Comparison of ENCODE assay signal across 19 cellular contexts in the genomic region with DNA sequence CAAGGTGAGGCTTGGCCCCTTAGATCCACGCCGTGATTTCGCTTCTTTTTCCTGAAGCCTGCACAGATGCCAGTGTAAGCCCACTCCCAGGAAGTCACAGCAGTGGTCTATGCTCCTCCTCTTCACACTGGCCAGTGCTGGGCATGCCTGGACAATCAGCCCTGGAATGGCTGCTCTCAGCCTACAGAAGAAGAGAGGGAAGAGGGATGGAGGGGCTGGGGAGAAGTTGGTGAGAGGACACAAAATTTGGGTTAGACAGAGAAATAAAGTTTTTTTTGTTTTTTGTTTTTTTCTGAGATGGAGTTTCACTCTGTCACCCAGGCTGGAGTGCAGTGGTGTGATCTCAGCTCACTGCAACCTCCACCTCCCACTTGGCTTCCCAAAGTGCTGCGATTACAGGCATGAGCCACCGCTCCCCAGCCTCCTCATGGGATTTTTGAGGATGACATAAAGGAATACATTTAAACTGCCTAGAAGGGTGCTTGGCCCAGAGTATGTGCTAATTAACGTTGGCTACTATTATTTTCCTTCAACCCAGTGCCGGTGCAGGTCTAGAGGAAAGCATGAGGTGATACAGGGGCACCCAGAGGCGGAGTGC. TPM values are rescaled to one million over a fixed set of nuclear protein-coding genes. Genes with fewer than 3 reads are reported as not detected.
DNase-seq lines count a peak whose midpoint lies in the region; ATAC-seq and TF ChIP-seq lines count a peak whose summit lies in the region.
"Had no signal": no experiment of that assay in that cellular context is flagged by ENCODE, and none has a peak within 500 bp of the region (broad histone marks: within the 10 kb centered on the region; RNA-seq: fewer than 3 reads in every experiment).

No MANE protein-coding gene starts in this region.

- no peak overlapping the region for H3K27ac ChIP-seq in CD4-positive, alpha-beta memory T cell (ENCODE audit: low read depth, low read length)
- no peak overlapping the region for H3K27ac ChIP-seq in neural progenitor cell
- H3K27ac ChIP-seq: epithelial cell of prostate, upper lobe of right lung, WERI-Rb-1 had no signal

- H4K20me1 ChIP-seq in neural progenitor cell (ENCODE audit: low read depth) = no peaks in the 10 kb centered on the region

- H3K4me1 Mint-ChIP-seq in activated CD8-positive, alpha-beta memory T cell treated with anti-CD3 and anti-CD28 coated beads, Interleukin-2, amount 10 ng/mL, durations not matched to agents 7 days and 5 days = peaks cover 45% of the 10 kb centered on the region
- peaks cover 32 to 59% (median 46%) of the 10 kb centered on the region in 4 donors for H3K4me1 Mint-ChIP-seq in CD4-positive, alpha-beta memory T cell
- H3K4me1 Mint-ChIP-seq in activated T-helper 17 cell treated with anti-CD3 and anti-CD28 coated beads, Interleukin-2, amount 50 U/mL, for 72 hours = peaks cover 26% of the 10 kb centered on the region
- H3K4me1 Mint-ChIP-seq in neural progenitor cell = peaks cover 2% of the 10 kb centered on the region

- ATAC-seq in activated CD8-positive, alpha-beta memory T cell treated with anti-CD3 and anti-CD28 coated beads, Interleukin-2, amount 10 ng/mL, durations not matched to agents 7 days and 5 days = no peak
- peak; percentile 15 for ATAC-seq in activated T-helper 17 cell treated with anti-CD3 and anti-CD28 coated beads, Interleukin-2, amount 50 U/mL, for 72 hours (replicated peaks)
- ATAC-seq in HG03196 (IDR thresholded peaks at IDR 0.05; ENCODE audit: unreplicated experiment) = no peak
- ATAC-seq: Panc1, SK-N-SH treated with all-trans-retinoic acid at 6 μM for 48 hours had no signal

- H3K4me3 Mint-ChIP-seq in activated CD8-positive, alpha-beta memory T cell treated with anti-CD3 and anti-CD28 coated beads, Interleukin-2, amount 10 ng/mL, durations not matched to agents 7 days and 5 days = peak overlapping the region; percentile 43
- peak overlapping the region; percentile 64 to 84 (median 76) for H3K4me3 Mint-ChIP-seq in CD4-positive, alpha-beta memory T cell
- H3K4me3 Mint-ChIP-seq in activated T-helper 17 cell treated with anti-CD3 and anti-CD28 coated beads, Interleukin-2, amount 50 U/mL, for 72 hours = peak overlapping the region; percentile 67
- no peak overlapping the region for H3K4me3 Mint-ChIP-seq in neural progenitor cell
- H3K4me3 Mint-ChIP-seq: mesothelial cell of epicardium had no signal

- no peaks in the 10 kb centered on the region for H3K79me2 ChIP-seq in neural progenitor cell (ENCODE audit: low read depth)

- H3K4me2 ChIP-seq in neural progenitor cell = no peak overlapping the region

- intact Hi-C loops in CD4-positive, alpha-beta memory T cell (cut with micrococcal nuclease) = no loop called here

- H3K9me3 ChIP-seq in CD4-positive, alpha-beta memory T cell (ENCODE audit: control insufficient read depth in 1 of 2, low read length in 2 of 2) = no peaks in the 10 kb centered on the region
- H3K9me3 ChIP-seq in neural progenitor cell (ENCODE audit: low read depth) = no peaks in the 10 kb centered on the region
- H3K9me3 ChIP-seq: colonic mucosa, upper lobe of right lung had no signal

- no peaks in the 10 kb centered on the region for H3K27me3 Mint-ChIP-seq in activated CD8-positive, alpha-beta memory T cell treated with anti-CD3 and anti-CD28 coated beads, Interleukin-2, amount 10 ng/mL, durations not matched to agents 7 days and 5 days
- H3K27me3 Mint-ChIP-seq in CD4-positive, alpha-beta memory T cell = no peaks in the 10 kb centered on the region
- H3K27me3 Mint-ChIP-seq in activated T-helper 17 cell treated with anti-CD3 and anti-CD28 coated beads, Interleukin-2, amount 50 U/mL, for 72 hours = no peaks in the 10 kb centered on the region
- peaks cover 9% of the 10 kb centered on the region for H3K27me3 Mint-ChIP-seq in neural progenitor cell (ENCODE audit: insufficient read depth, low read depth)

- no peaks in the 10 kb centered on the region for H3F3A ChIP-seq in neural progenitor cell (ENCODE audit: low read depth)

- no peaks in the 10 kb centered on the region for H3K36me3 ChIP-seq in CD4-positive, alpha-beta memory T cell (ENCODE audit: insufficient read depth, low read length)
- H3K36me3 ChIP-seq in neural progenitor cell = no peaks in the 10 kb centered on the region
- H3K36me3 ChIP-seq: colonic mucosa, upper lobe of right lung, WERI-Rb-1 had no signal

- H3K4me3 ChIP-seq in CD4-positive, alpha-beta memory T cell (ENCODE audit: low read length in 2 of 2) = peak overlapping the region in 1 of 2 donors; percentile 36
- no peak overlapping the region for H3K4me3 ChIP-seq in neural progenitor cell
- H3K4me3 ChIP-seq: colonic mucosa, upper lobe of right lung had no signal

- no peak overlapping the region for H3K9ac ChIP-seq in neural progenitor cell

- peak overlapping the region; percentile 57 for H2AFZ ChIP-seq in neural progenitor cell (replicated peaks)

- H3K36me3 Mint-ChIP-seq in activated CD8-positive, alpha-beta memory T cell treated with anti-CD3 and anti-CD28 coated beads, Interleukin-2, amount 10 ng/mL, durations not matched to agents 7 days and 5 days = peaks cover 19% of the 10 kb centered on the region
- peaks cover 2 to 6% of the 10 kb centered on the region in 2 donors for H3K36me3 Mint-ChIP-seq in CD4-positive, alpha-beta memory T cell
- no peaks in the 10 kb centered on the region for H3K36me3 Mint-ChIP-seq in activated T-helper 17 cell treated with anti-CD3 and anti-CD28 coated beads, Interleukin-2, amount 50 U/mL, for 72 hours (ENCODE audit: low read depth)
- no peaks in the 10 kb centered on the region for H3K36me3 Mint-ChIP-seq in neural progenitor cell
- H3K36me3 Mint-ChIP-seq: mesothelial cell of epicardium had no signal

- H3K27ac Mint-ChIP-seq in activated CD8-positive, alpha-beta memory T cell treated with anti-CD3 and anti-CD28 coated beads, Interleukin-2, amount 10 ng/mL, durations not matched to agents 7 days and 5 days = peak overlapping the region; percentile 72
- H3K27ac Mint-ChIP-seq in CD4-positive, alpha-beta memory T cell = peak overlapping the region; percentile 36 to 94 (median 91)
- H3K27ac Mint-ChIP-seq in activated T-helper 17 cell treated with anti-CD3 and anti-CD28 coated beads, Interleukin-2, amount 50 U/mL, for 72 hours = peak overlapping the region; percentile 75
- peak overlapping the region; percentile 15 for H3K27ac Mint-ChIP-seq in neural progenitor cell
- H3K27ac Mint-ChIP-seq: mesothelial cell of epicardium had no signal

- CTCF ChIA-PET in activated CD8-positive, alpha-beta memory T cell treated with anti-CD3 and anti-CD28 coated beads, Interleukin-2, amount 10 ng/mL, durations not matched to agents 7 days and 5 days (lab: Charles Lee) = no interaction called here
- CTCF ChIA-PET in CD4-positive, alpha-beta memory T cell (lab: Charles Lee; ENCODE audit: partially characterized antibody) = interaction anchor here (1.7 to 2.4 kb wide), 2 partner anchors 17 to 32 kb away, joined by 5 to 6 read pairs; a partner anchor contains a TSS

- no peaks in the 10 kb centered on the region for H3K27me3 ChIP-seq in CD4-positive, alpha-beta memory T cell (ENCODE audit: insufficient read depth, low read length)
- no peaks in the 10 kb centered on the region for H3K27me3 ChIP-seq in neural progenitor cell
- H3K27me3 ChIP-seq: colonic mucosa had no signal

- H3K9me3 Mint-ChIP-seq in activated CD8-positive, alpha-beta memory T cell treated with anti-CD3 and anti-CD28 coated beads, Interleukin-2, amount 10 ng/mL, durations not matched to agents 7 days and 5 days (ENCODE audit: low read depth) = peaks cover 10% of the 10 kb centered on the region
- peaks cover 0 to 6% (median 0%) of the 10 kb centered on the region in 8 donors for H3K9me3 Mint-ChIP-seq in CD4-positive, alpha-beta memory T cell
- peaks cover 8% of the 10 kb centered on the region for H3K9me3 Mint-ChIP-seq in activated T-helper 17 cell treated with anti-CD3 and anti-CD28 coated beads, Interleukin-2, amount 50 U/mL, for 72 hours
- H3K9me3 Mint-ChIP-seq in neural progenitor cell = no peaks in the 10 kb centered on the region

- TF ChIP-seq CTCF in neural progenitor cell (IDR thresholded peaks at IDR 0.05) = no peak

- no peak for DNase-seq in activated CD8-positive, alpha-beta memory T cell treated with anti-CD3 and anti-CD28 coated beads, Interleukin-2, amount 10 ng/mL, durations not matched to agents 7 days and 5 days
- no peak for DNase-seq in activated CD8-positive, alpha-beta memory T cell treated with anti-CD3 and anti-CD28 coated beads for 24 hours
- DNase-seq in CD4-positive, alpha-beta memory T cell = no peak
- DNase-seq in neural progenitor cell (ENCODE audit: low spot score) (no peak), NCI-H1436 treated with DMSO at 0.1 percent for 48 hours (lab: John Stamatoyannopoulos, UW) (no peak), Kasumi-1 (lab: John Stamatoyannopoulos, UW) (no peak)
- DNase-seq: ACHN, colonic mucosa, NCI-H69, upper lobe of right lung, WERI-Rb-1 had no signal

- peaks cover 49% of the 10 kb centered on the region for H3K4me1 ChIP-seq in CD4-positive, alpha-beta memory T cell (ENCODE audit: insufficient read depth, low read length)
- H3K4me1 ChIP-seq in neural progenitor cell = no peaks in the 10 kb centered on the region
- H3K4me1 ChIP-seq: colonic mucosa, upper lobe of right lung had no signal

- POLR2A ChIA-PET in CD4-positive, alpha-beta memory T cell (lab: Charles Lee; ENCODE audit: partially characterized antibody) = interaction anchor here (0.6 to 2.1 kb wide), 5 partner anchors 13 to 179 kb away, joined by 3 to 7 read pairs (median 4); a partner anchor contains a TSS

RNA-seq across cellular contexts. Expression of a gene that starts 0.8 kb away (rescaled TPM):
- total RNA-seq in activated CD8-positive, alpha-beta memory T cell treated with anti-CD3 and anti-CD28 coated beads, Interleukin-2, amount 10 ng/mL, durations not matched to agents 7 days and 5 days = 1 to 10 TPM in 1 of 2 experiments, under 1 TPM in 1; 0.42 to 2.1 TPM
- total RNA-seq in CD4-positive, alpha-beta memory T cell = 1 to 10 TPM; 1.4 to 2.3 TPM
- polyA plus RNA-seq in CD4-positive, alpha-beta memory T cell = 1 to 10 TPM in 1 of 2 donors, under 1 TPM in 1; 0.13 to 1.4 TPM
- total RNA-seq in activated T-helper 17 cell treated with anti-CD3 and anti-CD28 coated beads, Interleukin-2, amount 50 U/mL, for 72 hours = 1 to 10 TPM; 5.2 to 7.5 TPM
- total RNA-seq in neural progenitor cell (ENCODE audit: low replicate concordance) = not detected in 2 replicates
- total RNA-seq: colonic mucosa, HT1080, skeletal muscle tissue had no signal

RNA-seq across cellular contexts. Expression of a gene that starts 31.8 kb away (rescaled TPM):
- total RNA-seq in activated CD8-positive, alpha-beta memory T cell treated with anti-CD3 and anti-CD28 coated beads, Interleukin-2, amount 10 ng/mL, durations not matched to agents 7 days and 5 days = under 1 TPM; 0.47 to 0.82 TPM
- total RNA-seq in CD4-positive, alpha-beta memory T cell = 1 to 10 TPM; 5.1 to 5.5 TPM
- polyA plus RNA-seq in CD4-positive, alpha-beta memory T cell = 1 to 10 TPM; 8.0 to 9.2 TPM
- total RNA-seq in activated T-helper 17 cell treated with anti-CD3 and anti-CD28 coated beads, Interleukin-2, amount 50 U/mL, for 72 hours = 1 to 10 TPM in 1 of 2 donors, under 1 TPM in 1; 0.85 to 1.9 TPM
- total RNA-seq in neural progenitor cell (ENCODE audit: low replicate concordance) = 9.3 and 10.6 TPM in 2 replicates

Comparison
In these comparisons a context has a peak if more than half of its experiments do, and no peak if none do; other contexts are left out.
1. H3K27ac Mint-ChIP-seq: peak in every context shown above with its lines; median percentile 91 in CD4-positive, alpha-beta memory T cell; 75 in activated T-helper 17 cell treated with anti-CD3 and anti-CD28 coated beads, Interleukin-2, amount 50 U/mL, for 72 hours; 72 in activated CD8-positive, alpha-beta memory T cell treated with anti-CD3 and anti-CD28 coated beads, Interleukin-2, amount 10 ng/mL, durations not matched to agents 7 days and 5 days; 15 in neural progenitor cell.